ENCODE assay signal across 16 cellular contexts in the genomic region with DNA sequence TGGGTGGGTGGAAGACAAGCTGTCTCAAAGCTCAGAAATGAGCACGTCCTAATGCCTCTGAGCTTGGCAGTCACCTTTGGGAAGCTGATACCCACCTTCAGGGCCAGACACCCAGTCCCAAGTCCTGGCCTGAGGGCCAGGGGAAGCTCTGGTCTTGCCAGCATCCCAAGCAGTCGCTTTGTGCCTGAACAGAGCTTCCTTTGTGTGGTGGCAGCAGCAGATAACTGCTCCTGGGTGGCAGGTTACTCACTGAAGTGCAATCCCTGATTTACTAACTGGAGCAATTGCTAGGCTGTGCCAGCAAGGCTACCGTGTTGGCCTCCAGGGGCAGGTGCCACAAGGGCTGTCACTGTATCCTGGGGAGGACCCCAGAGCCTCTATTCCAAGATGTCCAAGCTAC. TPM values are rescaled to one million over a fixed set of nuclear protein-coding genes. Genes with fewer than 3 reads are reported as not detected.
A peak's percentile ranks its signal among the peaks of the same experiment; 100 is the strongest.
DNase-seq lines count a peak whose midpoint lies in the region; ATAC-seq and TF ChIP-seq lines count a peak whose summit lies in the region.
"Had no signal": no experiment of that assay in that cellular context is flagged by ENCODE, and none has a peak within 500 bp of the region (broad histone marks: within the 10 kb centered on the region; RNA-seq: fewer than 3 reads in every experiment).

No MANE protein-coding gene starts in this region.

- H3K4me1 ChIP-seq in IMR-90 (ENCODE audit: control insufficient read depth, insufficient read depth, low read length) (peaks cover 2% of the 10 kb centered on the region; the same call in 1 of the 2 replicates), Panc1 (ENCODE audit: control insufficient read depth, insufficient read depth, low read length) (peaks cover 16% of the 10 kb centered on the region), neuronal stem cell (ENCODE audit: control insufficient read depth in 2 of 2, insufficient read depth in 1 of 2, low read depth in 1 of 2, low read length in 2 of 2) (no peaks in the 10 kb centered on the region)

- no peak for TF ChIP-seq POLR2A in IMR-90 (IDR thresholded peaks at IDR 0.05; ENCODE audit: low read depth, low read length)

- H2BK120ac ChIP-seq in IMR-90 (ENCODE audit: low read depth, low read length) (no peak overlapping the region), neuronal stem cell (ENCODE audit: low read depth, low read length) (no peak overlapping the region)

- H2AK5ac ChIP-seq in IMR-90 (ENCODE audit: low read depth, low read length): no peak overlapping the region
- H2AK5ac ChIP-seq in neuronal stem cell (ENCODE audit: low read depth, low read length): no peak overlapping the region

- no peak overlapping the region for H3K27ac ChIP-seq in IMR-90 (ENCODE audit: insufficient read depth, low read length)
- H3K27ac ChIP-seq in Panc1 (ENCODE audit: low read length): peak overlapping the region; percentile 54; the same call in 1 of the 2 replicates
- no peak overlapping the region for H3K27ac ChIP-seq in neuronal stem cell (replicated peaks; ENCODE audit: low read length)
- H3K27ac ChIP-seq: HL-60 had no signal

- H3K18ac ChIP-seq in IMR-90 (ENCODE audit: low read depth, low read length) (no peak overlapping the region), neuronal stem cell (ENCODE audit: low read length) (peak overlapping the region; percentile 7)

- in situ Hi-C loops in IMR-90 (cut with MboI; ENCODE audit: low sequenced_read_pairs) (no loop called here), Panc1 (cut with HindIII; ENCODE audit: low pct_unique_long_range_greater_than_20kb, low sequenced_read_pairs) (no loop called here), GM13977 (cut with MboI; ENCODE audit: low pct_unique_long_range_greater_than_20kb, low sequenced_read_pairs, unreplicated experiment) (no loop called here)

- H4K8ac ChIP-seq in IMR-90 (ENCODE audit: low read depth in 2 of 2, low read length in 2 of 2) (no peak overlapping the region), neuronal stem cell (ENCODE audit: low read depth, low read length) (no peak overlapping the region)

- H4K20me1 ChIP-seq in IMR-90 (ENCODE audit: insufficient read depth, low read length): no peaks in the 10 kb centered on the region

- peak overlapping the region; percentile 28 for H2AK9ac ChIP-seq in IMR-90 (replicated peaks; ENCODE audit: low read depth, low read length, poor library complexity)

- H3K4ac ChIP-seq in IMR-90 (ENCODE audit: low read depth, low read length): no peak overlapping the region
- H3K4ac ChIP-seq in neuronal stem cell (ENCODE audit: low read length): no peak overlapping the region

- TF ChIP-seq CTCF in IMR-90 (conservative IDR thresholded peaks at IDR 0.05; ENCODE audit: low read depth, low read length): no peak
- TF ChIP-seq CTCF in Panc1 (IDR thresholded peaks at IDR 0.05): no peak
- no peak for TF ChIP-seq CTCF in GM13977 (IDR thresholded peaks at IDR 0.05; ENCODE audit: extremely low read depth, insufficient read depth, missing control alignments)

- no peak overlapping the region for H4K91ac ChIP-seq in IMR-90 (ENCODE audit: insufficient read depth, low read depth, low read length)
- no peak overlapping the region for H4K91ac ChIP-seq in neuronal stem cell (ENCODE audit: low read depth, low read length, poor library complexity)

- H2BK20ac ChIP-seq in IMR-90 (ENCODE audit: low read depth, low read length): no peak overlapping the region

- CTCF ChIA-PET in IMR-90 (lab: Yijun Ruan, JAX) (no interaction called here), Panc1 (lab: Charles Lee) (interaction anchor here (1.1 kb wide), 1 partner anchor 113 kb away, joined by 3 read pairs; no protein-coding TSS in a partner anchor)

- no peak overlapping the region for H3K56ac ChIP-seq in IMR-90 (ENCODE audit: extremely low read depth, insufficient read depth, low read length)

- H3K9ac ChIP-seq in IMR-90 (ENCODE audit: low read depth, low read length) (no peak overlapping the region), neuronal stem cell (ENCODE audit: low read depth, low read length, poor library complexity) (no peak overlapping the region)

- dilution Hi-C loops in IMR-90 (cut with HindIII; ENCODE audit: low sequenced_read_pairs, unreplicated experiment): no loop called here

- WGBS in IMR-90 (ENCODE audit: extremely low coverage in 2 of 2, insufficient read length in 1 of 2), 2 experiments: 80% methylated on average over 1 of the region's 3 CpGs; no CpG with 5 or more reads in 1 of the 2 experiments
- no CpG with 5 or more reads among the region's 3 CpGs for WGBS in neuronal stem cell (ENCODE audit: extremely low coverage in 2 of 2, insufficient read length in 2 of 2, insufficient replicate concordance in 1 of 2), 2 donors

- H2BK5ac ChIP-seq in IMR-90 (ENCODE audit: low read depth, low read length, poor library complexity, severe bottlenecking) (no peak overlapping the region), neuronal stem cell (ENCODE audit: low read length) (no peak overlapping the region)

- ATAC-seq in IMR-90 (ENCODE audit: low read depth) (no peak), Panc1 (peak; percentile 61), sciatic nerve (no peak)
- ATAC-seq: CD8-positive, alpha-beta T cell had no signal

- no TSS peak for BruUV-seq in IMR-90 (replicated peaks; lab: Mats Ljungman, UMichigan)
- no TSS peak for BruUV-seq in Panc1 (replicated peaks; lab: Mats Ljungman, UMichigan)

- no peak for DNase-seq in IMR-90
- no peak for DNase-seq in Panc1 (ENCODE audit: low read depth, low spot score)
- DNase-seq in islet precursor cell: peak; percentile 87
- DNase-seq in neuronal stem cell (ENCODE audit: low spot score): no peak
- DNase-seq in GM13977 (ENCODE audit: low spot score): no peak
- no peak for DNase-seq in iPS-NIHi11 (ENCODE audit: low spot score)
- no peak for DNase-seq in sciatic nerve (ENCODE audit: low spot score)
- no peak for DNase-seq in LoVo (ENCODE audit: low spot score)
- DNase-seq: CD8-positive, alpha-beta T cell; COR-L47; DND-41; GDM1 had no signal

- POLR2A ChIA-PET in IMR-90 (lab: Charles Lee; ENCODE audit: unreplicated experiment): no interaction called here
- POLR2A ChIA-PET in Panc1 (lab: Charles Lee): no interaction called here

- no peak overlapping the region for H3K4me2 ChIP-seq in IMR-90 (ENCODE audit: low read depth, low read length)
- no peak overlapping the region for H3K4me2 ChIP-seq in neuronal stem cell (ENCODE audit: insufficient read depth, low read length, poor library complexity, severe bottlenecking)

- H3K79me1 ChIP-seq in IMR-90 (ENCODE audit: low read depth in 1 of 2, low read length in 2 of 2): no peaks in the 10 kb centered on the region
- no peaks in the 10 kb centered on the region for H3K79me1 ChIP-seq in neuronal stem cell (ENCODE audit: low read depth, low read length)

- H2AFZ ChIP-seq in IMR-90 (replicated peaks; ENCODE audit: low read length, poor library complexity) (no peak overlapping the region), neuronal stem cell (ENCODE audit: low read length) (no peak overlapping the region)

- H3K23ac ChIP-seq in IMR-90 (ENCODE audit: low read depth, low read length) (no peak overlapping the region), neuronal stem cell (ENCODE audit: low read depth, low read length, poor library complexity) (no peak overlapping the region)

- no peak overlapping the region for H4K5ac ChIP-seq in IMR-90 (ENCODE audit: low read depth, low read length)

- no peak overlapping the region for H3K14ac ChIP-seq in IMR-90 (replicated peaks; ENCODE audit: low read depth, low read length)
- no peak overlapping the region for H3K14ac ChIP-seq in neuronal stem cell (ENCODE audit: low read length)

- intact Hi-C loops in IMR-90 (cut with micrococcal nuclease): no loop called here
- intact Hi-C loops in Panc1 (cut with micrococcal nuclease; ENCODE audit: unreplicated experiment): no loop called here
- intact Hi-C loops in sciatic nerve (cut with DNase I): no loop called here

- H2BK12ac ChIP-seq in neuronal stem cell (ENCODE audit: low read length): no peak overlapping the region

- H2BK15ac ChIP-seq in IMR-90 (ENCODE audit: low read depth, low read length): no peak overlapping the region
- H2BK15ac ChIP-seq in neuronal stem cell (ENCODE audit: low read length): no peak overlapping the region

- H3K27me3 ChIP-seq in IMR-90 (ENCODE audit: control insufficient read depth, insufficient read depth, low read length) (peaks cover 25% of the 10 kb centered on the region), Panc1 (ENCODE audit: control insufficient read depth, insufficient read depth, low read length) (no peaks in the 10 kb centered on the region), neuronal stem cell (ENCODE audit: control insufficient read depth in 3 of 3, insufficient read depth in 3 of 3, low read depth in 1 of 3, low read length in 3 of 3) (peaks cover 0 to 4% (median 0%) of the 10 kb centered on the region in 3 experiments)

- no peak overlapping the region for H3K4me3 ChIP-seq in IMR-90 (ENCODE audit: insufficient read depth, low read depth, low read length)
- H3K4me3 ChIP-seq in Panc1 (ENCODE audit: low read depth in 2 of 2, low read length in 2 of 2): no peak overlapping the region
- H3K4me3 ChIP-seq in neuronal stem cell (ENCODE audit: low read length in 2 of 2): peak overlapping the region in 1 of 2 donors; percentile 59

- 0 out of 2 replicates have a peak, but pooled peaks cover 5% of the 10 kb centered on the region for H3K9me1 ChIP-seq in IMR-90 (ENCODE audit: insufficient read depth, low read length)

- TF ChIP-seq RAD21 in IMR-90 (IDR thresholded peaks at IDR 0.05; ENCODE audit: low read length): no peak

- H3K9me3 ChIP-seq in IMR-90 (ENCODE audit: control insufficient read depth, insufficient read depth, low read length): peaks cover 3% of the 10 kb centered on the region; the same call in 1 of the 2 replicates
- no peaks in the 10 kb centered on the region for H3K9me3 ChIP-seq in Panc1 (ENCODE audit: control insufficient read depth, insufficient read depth, low read depth, low read length)
- no peaks in the 10 kb centered on the region for H3K9me3 ChIP-seq in neuronal stem cell (replicated peaks in 1 of 2; ENCODE audit: control insufficient read depth in 2 of 2, insufficient read depth in 1 of 2, low read depth in 1 of 2, low read length in 2 of 2)

- no peaks in the 10 kb centered on the region for H3K36me3 ChIP-seq in IMR-90 (ENCODE audit: control insufficient read depth, insufficient read depth, low read length)
- H3K36me3 ChIP-seq in Panc1 (ENCODE audit: control insufficient read depth, insufficient read depth, low read length): no peaks in the 10 kb centered on the region
- no peaks in the 10 kb centered on the region for H3K36me3 ChIP-seq in neuronal stem cell (replicated peaks in 1 of 2; ENCODE audit: control insufficient read depth in 2 of 2, insufficient read depth in 2 of 2, low read length in 2 of 2)

TF ChIP-seq in IMR-90, 13 proteins besides CTCF, POLR2A, EP300 and RAD21 (continues in another document):
- no peak for TF ChIP-seq FOS (IDR thresholded peaks at IDR 0.05; ENCODE audit: low read depth, low read length)

RNA-seq across cellular contexts. Expression of a gene that starts 40.4 kb away (rescaled TPM):
- total RNA-seq in IMR-90 (2012; rRNA removed): not detected in 2 replicates
- not detected in 2 replicates for polyA plus RNA-seq in IMR-90 (2012; rRNA removed)
- 0.01 TPM in 1 of 2 replicates, not detected in the other for polyA plus RNA-seq in IMR-90 (2012; cell fraction: cytosol; rRNA removed)
- not detected in 2 replicates for polyA plus RNA-seq in IMR-90 (2012; cell fraction: nucleus; rRNA removed; ENCODE audit: low replicate concordance)
- total RNA-seq in Panc1 (2021; ENCODE audit: unreplicated experiment): 16.7 TPM
- 23.1 TPM for polyA plus RNA-seq in Panc1 (2012; ENCODE audit: insufficient read length)
- polyA plus RNA-seq in neuronal stem cell (2013, experiment 1 of 2): 0.54 TPM
- polyA plus RNA-seq in neuronal stem cell (2013, experiment 2 of 2): 0.50 TPM
- total RNA-seq in sciatic nerve: not detected
- total RNA-seq: A673; CD8-positive, alpha-beta T cell had no signal
- polyA plus RNA-seq: BJ, CD14-positive monocyte had no signal

Comparison
In these comparisons a context has a peak if more than half of its experiments do, and no peak if none do; other contexts are left out.
1. RNA of a gene that starts 40.4 kb away (total RNA-seq): 16.7 TPM in Panc1 (single experiment); not detected in sciatic nerve (single experiment) and not detected in IMR-90; every median in the first group is over 10 times any median in the second.